ENCODE assay signal across 24 cellular contexts in the genomic region with DNA sequence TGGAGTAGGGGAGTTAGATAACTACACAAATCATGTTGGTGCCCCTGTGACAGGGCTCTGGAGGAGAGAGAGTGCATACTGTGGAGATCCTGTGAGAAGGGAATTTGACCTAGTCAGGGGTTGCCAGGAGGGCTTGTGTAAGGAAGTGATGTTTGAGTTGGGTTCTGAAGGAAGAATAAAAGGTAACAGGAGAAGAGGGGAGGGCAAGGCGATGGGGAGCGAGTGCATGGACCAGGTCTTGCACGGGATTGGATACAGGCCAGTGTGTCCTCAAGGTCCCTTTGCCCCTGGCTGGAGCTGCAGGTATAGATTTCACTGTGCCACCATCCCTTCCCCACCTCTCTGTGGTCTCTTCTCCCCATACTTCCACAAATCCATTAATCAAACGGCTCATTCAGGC.
DNase-seq lines count a peak whose midpoint lies in the region; ATAC-seq and TF ChIP-seq lines count a peak whose summit lies in the region.
"Had no signal": no experiment of that assay in that cellular context is flagged by ENCODE, and none has a peak within 500 bp of the region (broad histone marks: within the 10 kb centered on the region; RNA-seq: fewer than 3 reads in every experiment).

No MANE protein-coding gene starts in this region.

- H3K4me3 Mint-ChIP-seq in activated CD8-positive, alpha-beta memory T cell treated with anti-CD3 and anti-CD28 coated beads, Interleukin-2, amount 10 ng/mL, durations not matched to agents 7 days and 5 days = no peak overlapping the region
- H3K4me3 Mint-ChIP-seq in activated T-helper 17 cell treated with anti-CD3 and anti-CD28 coated beads, Interleukin-2, amount 50 U/mL, for 72 hours = no peak overlapping the region
- H3K4me3 Mint-ChIP-seq in stimulated activated effector memory CD8-positive, alpha-beta T cell treated with anti-CD3 and anti-CD28 coated beads, Interleukin-12 subunit alpha, Interleukin-12 subunit beta, amount 100 ng/mL, for 72 hours = no peak overlapping the region

- no peak overlapping the region for H3K27ac ChIP-seq in brain microvascular endothelial cell
- H3K27ac ChIP-seq: A549, adrenal gland, foreskin keratinocyte, Peyer's patch, prostate gland, SJSA1, VCaP had no signal

- no peak overlapping the region for H3K4me3 ChIP-seq in brain microvascular endothelial cell (ENCODE audit: low read depth, low read length)
- H3K4me3 ChIP-seq: A549, adrenal gland, Peyer's patch, prostate gland, SJSA1 had no signal

- CTCF ChIA-PET in activated CD8-positive, alpha-beta memory T cell treated with anti-CD3 and anti-CD28 coated beads, Interleukin-2, amount 10 ng/mL, durations not matched to agents 7 days and 5 days (lab: Charles Lee) = interaction anchor here (0.9 to 1.9 kb wide), 2 partner anchors 21 to 208 kb away, joined by 3 to 8 read pairs; no protein-coding TSS in a partner anchor

- H3K4me1 Mint-ChIP-seq in activated CD8-positive, alpha-beta memory T cell treated with anti-CD3 and anti-CD28 coated beads, Interleukin-2, amount 10 ng/mL, durations not matched to agents 7 days and 5 days = no peaks in the 10 kb centered on the region
- H3K4me1 Mint-ChIP-seq in activated T-helper 17 cell treated with anti-CD3 and anti-CD28 coated beads, Interleukin-2, amount 50 U/mL, for 72 hours = peaks cover 7% of the 10 kb centered on the region
- peaks cover 4% of the 10 kb centered on the region for H3K4me1 Mint-ChIP-seq in stimulated activated effector memory CD8-positive, alpha-beta T cell treated with anti-CD3 and anti-CD28 coated beads, Interleukin-12 subunit alpha, Interleukin-12 subunit beta, amount 100 ng/mL, for 72 hours

- no peak for ATAC-seq in activated CD8-positive, alpha-beta memory T cell treated with anti-CD3 and anti-CD28 coated beads, Interleukin-2, amount 10 ng/mL, durations not matched to agents 7 days and 5 days
- no peak for ATAC-seq in activated T-helper 17 cell treated with anti-CD3 and anti-CD28 coated beads, Interleukin-2, amount 50 U/mL, for 72 hours (replicated peaks)
- ATAC-seq in left lobe of liver (peak; percentile 34), HG03432 (IDR thresholded peaks at IDR 0.05; ENCODE audit: unreplicated experiment) (no peak)
- ATAC-seq in stimulated activated effector memory CD8-positive, alpha-beta T cell treated with anti-CD3 and anti-CD28 coated beads, Interleukin-12 subunit alpha, Interleukin-12 subunit beta, amount 100 ng/mL, for 72 hours = no peak
- ATAC-seq: foreskin keratinocyte had no signal

- H3K36me3 Mint-ChIP-seq in activated CD8-positive, alpha-beta memory T cell treated with anti-CD3 and anti-CD28 coated beads, Interleukin-2, amount 10 ng/mL, durations not matched to agents 7 days and 5 days = peaks cover 70% of the 10 kb centered on the region
- H3K36me3 Mint-ChIP-seq in activated T-helper 17 cell treated with anti-CD3 and anti-CD28 coated beads, Interleukin-2, amount 50 U/mL, for 72 hours (ENCODE audit: low read depth) = no peaks in the 10 kb centered on the region
- H3K36me3 Mint-ChIP-seq in stimulated activated effector memory CD8-positive, alpha-beta T cell treated with anti-CD3 and anti-CD28 coated beads, Interleukin-12 subunit alpha, Interleukin-12 subunit beta, amount 100 ng/mL, for 72 hours = no peaks in the 10 kb centered on the region

- DNase-seq in activated CD8-positive, alpha-beta memory T cell treated with anti-CD3 and anti-CD28 coated beads, Interleukin-2, amount 10 ng/mL, durations not matched to agents 7 days and 5 days = no peak
- no peak for DNase-seq in activated CD8-positive, alpha-beta memory T cell treated with anti-CD3 and anti-CD28 coated beads, Interleukin-2, amount 50 U/mL, for 4 hours
- DNase-seq in left lobe of liver (ENCODE audit: low spot score) (no peak), brain microvascular endothelial cell (no peak)
- DNase-seq in stimulated activated effector memory CD8-positive, alpha-beta T cell treated with anti-CD3 and anti-CD28 coated beads, Interleukin-12 subunit alpha, Interleukin-12 subunit beta, amount 100 ng/mL, for 72 hours (ENCODE audit: low spot score in 2 of 2) = no peak
- DNase-seq in stimulated activated CD4-positive, alpha-beta T cell treated with anti-CD3 and anti-CD28 coated beads, Interleukin-15, amount 100 ng/mL, for 24 hours = no peak
- DNase-seq: adrenal gland; EL; foreskin keratinocyte; H7; hippocampal formation; Karpas-422; kidney; NCI-H2029; NCI-H226; Peyer's patch; small intestine; stimulated activated CD4-positive, alpha-beta T cell treated with anti-CD3 and anti-CD28 coated beads, Interleukin-4, amount 100 ng/mL, for 1 hour had no signal

- in situ Hi-C loops in brain microvascular endothelial cell (cut with HindIII; ENCODE audit: low pct_ligation_motif_present, low sequenced_read_pairs) = no loop called here

- peak overlapping the region; percentile 14 for H3K27ac Mint-ChIP-seq in activated CD8-positive, alpha-beta memory T cell treated with anti-CD3 and anti-CD28 coated beads, Interleukin-2, amount 10 ng/mL, durations not matched to agents 7 days and 5 days
- peak overlapping the region; percentile 72 for H3K27ac Mint-ChIP-seq in activated T-helper 17 cell treated with anti-CD3 and anti-CD28 coated beads, Interleukin-2, amount 50 U/mL, for 72 hours
- H3K27ac Mint-ChIP-seq in stimulated activated effector memory CD8-positive, alpha-beta T cell treated with anti-CD3 and anti-CD28 coated beads, Interleukin-12 subunit alpha, Interleukin-12 subunit beta, amount 100 ng/mL, for 72 hours = peak overlapping the region; percentile 71

- no peaks in the 10 kb centered on the region for H3K9me3 Mint-ChIP-seq in activated CD8-positive, alpha-beta memory T cell treated with anti-CD3 and anti-CD28 coated beads, Interleukin-2, amount 10 ng/mL, durations not matched to agents 7 days and 5 days (ENCODE audit: low read depth)
- no peaks in the 10 kb centered on the region for H3K9me3 Mint-ChIP-seq in activated T-helper 17 cell treated with anti-CD3 and anti-CD28 coated beads, Interleukin-2, amount 50 U/mL, for 72 hours
- H3K9me3 Mint-ChIP-seq in stimulated activated effector memory CD8-positive, alpha-beta T cell treated with anti-CD3 and anti-CD28 coated beads, Interleukin-12 subunit alpha, Interleukin-12 subunit beta, amount 100 ng/mL, for 72 hours = no peaks in the 10 kb centered on the region

- TF ChIP-seq CTCF in brain microvascular endothelial cell (IDR thresholded peaks at IDR 0.05; ENCODE audit: low read depth, low read length, missing control alignments) = no peak

- no peaks in the 10 kb centered on the region for H3K27me3 ChIP-seq in brain microvascular endothelial cell (replicated peaks)
- H3K27me3 ChIP-seq: adrenal gland, foreskin keratinocyte, Peyer's patch, SJSA1 had no signal

- H3K36me3 ChIP-seq in brain microvascular endothelial cell (replicated peaks) = peaks cover 91% of the 10 kb centered on the region

- H3K27me3 Mint-ChIP-seq in activated CD8-positive, alpha-beta memory T cell treated with anti-CD3 and anti-CD28 coated beads, Interleukin-2, amount 10 ng/mL, durations not matched to agents 7 days and 5 days = no peaks in the 10 kb centered on the region
- H3K27me3 Mint-ChIP-seq in activated T-helper 17 cell treated with anti-CD3 and anti-CD28 coated beads, Interleukin-2, amount 50 U/mL, for 72 hours = no peaks in the 10 kb centered on the region

Comparison
In these comparisons a context has a peak if more than half of its experiments do, and no peak if none do; other contexts are left out.
1. H3K27ac Mint-ChIP-seq: peak in every context shown above with its lines; median percentile 72 in activated T-helper 17 cell treated with anti-CD3 and anti-CD28 coated beads, Interleukin-2, amount 50 U/mL, for 72 hours; 71 in stimulated activated effector memory CD8-positive, alpha-beta T cell treated with anti-CD3 and anti-CD28 coated beads, Interleukin-12 subunit alpha, Interleukin-12 subunit beta, amount 100 ng/mL, for 72 hours; 14 in activated CD8-positive, alpha-beta memory T cell treated with anti-CD3 and anti-CD28 coated beads, Interleukin-2, amount 10 ng/mL, durations not matched to agents 7 days and 5 days.